Comparison of ENCODE assay signal across 23 cellular contexts in genomic region chr2:140473851-140474250, GRCh38.
"Had no signal": no experiment of that assay in that cellular context is flagged by ENCODE, and none has a peak within 500 bp of the region (broad histone marks: within the 10 kb centered on the region; RNA-seq: fewer than 3 reads in every experiment).

No MANE protein-coding gene starts in this region.

- H3K27me3 ChIP-seq: dorsolateral prefrontal cortex, esophagus muscularis mucosa, gastroesophageal sphincter, neutrophil, testis, transverse colon had no signal

- H3K36me3 Mint-ChIP-seq: immature natural killer cell; naive thymus-derived CD4-positive, alpha-beta T cell; stimulated activated naive B cell treated with anti-CD40 and anti-IgM and Interleukin-4, amounts not matched to agents 10 μg/mL and 1 μg/mL and 100 μg/mL, for 72 hours had no signal

- DNase-seq: cortex of kidney; dorsolateral prefrontal cortex; effector CD8-positive, alpha-beta T cell; immature natural killer cell; kidney; left colon; left ventricle myocardium superior; mesenchymal stem cell; naive thymus-derived CD4-positive, alpha-beta T cell; nephron progenitor cell; psoas muscle; stimulated activated CD4-positive, alpha-beta T cell treated with anti-CD3 and anti-CD28 coated beads, Interleukin-2, amount 100 ng/mL, for 24 hours; stimulated activated CD4-positive, alpha-beta T cell treated with anti-CD3 and anti-CD28 coated beads, Interleukin-4, amount 100 ng/mL, for 4 hours; stimulated activated naive B cell treated with anti-CD40 and anti-IgM and Interleukin-4, amounts not matched to agents 10 μg/mL and 1 μg/mL and 100 μg/mL, for 72 hours; stimulated activated naive CD8-positive, alpha-beta T cell treated with anti-CD3 and anti-CD28 coated beads, Interleukin-15, amount 100 ng/mL, for 72 hours; testis; transverse colon had no signal

- H3K4me3 Mint-ChIP-seq: immature natural killer cell; naive thymus-derived CD4-positive, alpha-beta T cell; nephron progenitor cell; stimulated activated naive B cell treated with anti-CD40 and anti-IgM and Interleukin-4, amounts not matched to agents 10 μg/mL and 1 μg/mL and 100 μg/mL, for 72 hours; stimulated activated naive CD8-positive, alpha-beta T cell treated with anti-CD3 and anti-CD28 coated beads, Interleukin-15, amount 100 ng/mL, for 72 hours had no signal

- H3K4me1 ChIP-seq: esophagus muscularis mucosa, gastroesophageal sphincter, psoas muscle, testis, transverse colon had no signal

- H3K36me3 ChIP-seq: esophagus muscularis mucosa, gastroesophageal sphincter, neutrophil, transverse colon had no signal

- H3K4me1 Mint-ChIP-seq: immature natural killer cell; naive thymus-derived CD4-positive, alpha-beta T cell; nephron progenitor cell; stimulated activated naive B cell treated with anti-CD40 and anti-IgM and Interleukin-4, amounts not matched to agents 10 μg/mL and 1 μg/mL and 100 μg/mL, for 72 hours; stimulated activated naive CD8-positive, alpha-beta T cell treated with anti-CD3 and anti-CD28 coated beads, Interleukin-15, amount 100 ng/mL, for 72 hours had no signal

- H3K27ac Mint-ChIP-seq: immature natural killer cell; naive thymus-derived CD4-positive, alpha-beta T cell; nephron progenitor cell; stimulated activated naive B cell treated with anti-CD40 and anti-IgM and Interleukin-4, amounts not matched to agents 10 μg/mL and 1 μg/mL and 100 μg/mL, for 72 hours; stimulated activated naive CD8-positive, alpha-beta T cell treated with anti-CD3 and anti-CD28 coated beads, Interleukin-15, amount 100 ng/mL, for 72 hours had no signal

- H3K9me3 ChIP-seq: esophagus muscularis mucosa, gastroesophageal sphincter, neutrophil, psoas muscle, testis, transverse colon had no signal

- H3K4me3 ChIP-seq: dorsolateral prefrontal cortex, esophagus muscularis mucosa, gastroesophageal sphincter, lung, psoas muscle, skin epidermis, testis, transverse colon had no signal

- H3K27ac ChIP-seq: dorsolateral prefrontal cortex, epithelial cell of prostate, esophagus muscularis mucosa, gastroesophageal sphincter, neutrophil, psoas muscle, skin epidermis, testis, transverse colon had no signal

- H3K9me3 Mint-ChIP-seq: nephron progenitor cell; stimulated activated naive B cell treated with anti-CD40 and anti-IgM and Interleukin-4, amounts not matched to agents 10 μg/mL and 1 μg/mL and 100 μg/mL, for 72 hours; stimulated activated naive CD8-positive, alpha-beta T cell treated with anti-CD3 and anti-CD28 coated beads, Interleukin-15, amount 100 ng/mL, for 72 hours had no signal

- H3K27me3 Mint-ChIP-seq: naive thymus-derived CD4-positive, alpha-beta T cell; stimulated activated naive B cell treated with anti-CD40 and anti-IgM and Interleukin-4, amounts not matched to agents 10 μg/mL and 1 μg/mL and 100 μg/mL, for 72 hours; stimulated activated naive CD8-positive, alpha-beta T cell treated with anti-CD3 and anti-CD28 coated beads, Interleukin-15, amount 100 ng/mL, for 72 hours had no signal
